Comparison of ENCODE assay signal across 25 cellular contexts in the genomic region with DNA sequence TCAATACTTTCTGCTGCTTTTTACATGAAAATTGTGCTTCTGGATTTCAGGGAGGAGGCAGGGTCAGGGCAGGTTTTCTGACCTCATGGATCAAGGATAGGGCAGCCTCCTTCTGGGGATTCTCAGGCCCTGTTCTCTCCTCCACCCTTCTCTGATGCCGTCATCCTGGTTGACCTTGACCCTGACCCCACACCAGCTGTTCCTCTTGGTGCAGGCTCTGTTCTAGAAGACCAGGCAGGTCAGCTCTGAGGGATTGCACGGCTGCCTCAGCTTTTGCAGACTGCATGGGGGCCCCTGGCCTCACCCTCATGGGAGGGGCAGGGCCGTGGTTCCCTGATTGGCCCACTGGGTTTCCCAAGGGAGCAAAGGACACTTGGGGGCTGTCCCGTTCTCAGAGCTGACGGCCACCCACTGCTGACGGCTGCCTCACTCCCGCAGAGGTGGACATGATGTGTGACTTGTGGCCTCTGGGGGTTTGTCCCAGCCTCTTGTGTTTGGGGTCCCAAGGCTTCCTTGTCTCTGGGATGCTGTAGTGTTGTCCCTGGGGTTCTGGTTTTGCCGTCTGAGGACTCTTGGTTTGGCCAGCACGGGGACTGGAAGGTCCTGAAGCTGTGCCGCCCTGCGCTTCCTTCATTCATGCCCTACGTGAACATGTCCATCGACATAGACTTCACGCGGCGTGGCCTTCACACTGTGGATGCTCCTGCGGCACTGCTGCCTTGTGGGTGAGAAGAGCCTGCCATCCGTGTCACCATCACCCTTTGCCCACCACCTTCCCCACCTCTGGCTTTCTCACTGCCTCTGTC. TPM values are rescaled to one million over a fixed set of nuclear protein-coding genes. Genes with fewer than 3 reads are reported as not detected.
"Had no signal": no experiment of that assay in that cellular context is flagged by ENCODE, and none has a peak within 500 bp of the region (broad histone marks: within the 10 kb centered on the region; RNA-seq: fewer than 3 reads in every experiment).

No MANE protein-coding gene starts in this region.

- ATAC-seq: activated CD4-positive, CD25-positive, alpha-beta regulatory T cell treated with anti-CD3 and anti-CD28 coated beads, Interleukin-2, amount 50 U/mL, for 24 hours; activated T-helper 17 cell treated with anti-CD3 and anti-CD28 coated beads, Interleukin-2, amount 50 U/mL, for 72 hours; gastroesophageal sphincter; left colon; lower lobe of right lung; natural killer cell treated with Interleukin-12 subunit alpha and Interleukin-12 subunit beta and Interleukin-15 and Interleukin-18, amount 100 ng/mL, for 72 hours had no signal

- H3K4me2 ChIP-seq: smooth muscle cell had no signal

- DNase-seq: activated CD4-positive, alpha-beta memory T cell treated with anti-CD3 and anti-CD28 coated beads for 36 hours; activated CD4-positive, alpha-beta T cell treated with anti-CD3 and anti-CD28 coated beads for 48 hours; activated CD8-positive, alpha-beta memory T cell treated with anti-CD3 and anti-CD28 coated beads, Interleukin-2, amount 50 U/mL, for 4 hours; activated gamma-delta T cell treated with Interleukin-2 at 50 U/mL for 16 hours; activated naive CD4-positive, alpha-beta T cell treated with anti-CD3 and anti-CD28 coated beads, Interleukin-2, amount 50 U/mL, for 16 hours; activated T-cell treated with anti-CD3 and anti-CD28 coated beads, Interleukin-2, amount 50 U/mL, for 1 hour; effector CD8-positive, alpha-beta T cell; hippocampal formation; left colon; lower lobe of right lung; mesenchymal stem cell; retina; stimulated activated CD4-positive, alpha-beta T cell treated with anti-CD3 and anti-CD28 coated beads, Interleukin-15, amount 100 ng/mL, for 24 hours; stimulated activated naive CD4-positive, alpha-beta T cell treated with Interleukin-2 at 50 U/mL for 16 hours; uterus had no signal

- H3K9me3 ChIP-seq: colonic mucosa, gastroesophageal sphincter, lower lobe of right lung, prostate gland, tibial nerve, uterus had no signal

- H3K36me3 ChIP-seq: colonic mucosa, prostate gland, uterus had no signal

- H3K27me3 ChIP-seq: colonic mucosa, gastroesophageal sphincter, tibial nerve, uterus had no signal

- H3K4me3 ChIP-seq: colonic mucosa, gastroesophageal sphincter, lower lobe of right lung, prostate gland, smooth muscle cell, tibial nerve, uterus had no signal

- H3K4me1 ChIP-seq: colonic mucosa, gastroesophageal sphincter, lower lobe of right lung, prostate gland, tibial nerve, uterus had no signal

- H3K4me1 Mint-ChIP-seq: activated T-helper 17 cell treated with anti-CD3 and anti-CD28 coated beads, Interleukin-2, amount 50 U/mL, for 72 hours had no signal

- H3K27me3 Mint-ChIP-seq: activated CD4-positive, alpha-beta memory T cell treated with anti-CD3 and anti-CD28 coated beads for 36 hours; activated T-helper 17 cell treated with anti-CD3 and anti-CD28 coated beads, Interleukin-2, amount 50 U/mL, for 72 hours; natural killer cell treated with Interleukin-12 subunit alpha and Interleukin-12 subunit beta and Interleukin-15 and Interleukin-18, amount 100 ng/mL, for 72 hours had no signal

- H3K27ac ChIP-seq: colonic mucosa, gastroesophageal sphincter, lower lobe of right lung, prostate gland, tibial nerve, uterus, VCaP had no signal

- H3K4me3 Mint-ChIP-seq: activated CD4-positive, alpha-beta memory T cell treated with anti-CD3 and anti-CD28 coated beads for 36 hours; activated T-helper 17 cell treated with anti-CD3 and anti-CD28 coated beads, Interleukin-2, amount 50 U/mL, for 72 hours; natural killer cell treated with Interleukin-12 subunit alpha and Interleukin-12 subunit beta and Interleukin-15 and Interleukin-18, amount 100 ng/mL, for 72 hours had no signal

- H3K9me3 Mint-ChIP-seq: activated CD4-positive, alpha-beta memory T cell treated with anti-CD3 and anti-CD28 coated beads for 36 hours; activated T-helper 17 cell treated with anti-CD3 and anti-CD28 coated beads, Interleukin-2, amount 50 U/mL, for 72 hours; natural killer cell treated with Interleukin-12 subunit alpha and Interleukin-12 subunit beta and Interleukin-15 and Interleukin-18, amount 100 ng/mL, for 72 hours had no signal

- H3K27ac Mint-ChIP-seq: activated CD4-positive, alpha-beta memory T cell treated with anti-CD3 and anti-CD28 coated beads for 36 hours; activated T-helper 17 cell treated with anti-CD3 and anti-CD28 coated beads, Interleukin-2, amount 50 U/mL, for 72 hours; natural killer cell treated with Interleukin-12 subunit alpha and Interleukin-12 subunit beta and Interleukin-15 and Interleukin-18, amount 100 ng/mL, for 72 hours had no signal

RNA-seq across cellular contexts. Expression of a gene that starts 46.6 kb away (rescaled TPM):
- total RNA-seq: osteoblast, smooth muscle cell had no signal
- polyA plus RNA-seq: smooth muscle cell had no signal
